ENCODE assay signal across 8 cellular contexts in genomic region chr1:160618763-160619274, GRCh38. TPM values are rescaled to one million over a fixed set of nuclear protein-coding genes. Genes with fewer than 3 reads are reported as not detected.
A peak's percentile ranks its signal among the peaks of the same experiment; 100 is the strongest.
DNase-seq lines count a peak whose midpoint lies in the region; ATAC-seq, FAIRE-seq and TF ChIP-seq lines count a peak whose summit lies in the region.

No MANE protein-coding gene starts in this region.

- H3K4me3 ChIP-seq in RWPE2 (ENCODE audit: severe bottlenecking) (no peak overlapping the region), epithelial cell of proximal tubule (ENCODE audit: low read depth, low read length) (no peak overlapping the region)

- H3K27ac ChIP-seq in RWPE2 (ENCODE audit: poor library complexity, severe bottlenecking): no peak overlapping the region

- peaks cover 7% of the 10 kb centered on the region for H3K27me3 ChIP-seq in RWPE2 (ENCODE audit: insufficient read depth, poor library complexity, severe bottlenecking)

- no peaks in the 10 kb centered on the region for H3K4me1 ChIP-seq in RWPE2 (ENCODE audit: insufficient read depth, poor library complexity, severe bottlenecking)

- FAIRE-seq in GM12892 (lab: Jason Lieb, UNC): peak; percentile 88

- TF ChIP-seq POLR2A in GM12892 (IDR thresholded peaks at IDR 0.05; ENCODE audit: low read depth, low read length): peak; percentile 67

- peak; percentile 45 for DNase-seq in A172 (ENCODE audit: low spot score)
- DNase-seq in GM12892 (ENCODE audit: insufficient read length): no peak
- no peak for DNase-seq in RWPE2 (ENCODE audit: low spot score)
- DNase-seq in epithelial cell of proximal tubule (ENCODE audit: low read depth): no peak
- no peak for DNase-seq in SHP77 (lab: John Stamatoyannopoulos, UW)
- DNase-seq in germinal center (ENCODE audit: low spot score): no peak
- no peak for DNase-seq in cerebellum (ENCODE audit: low spot score)

- no peaks in the 10 kb centered on the region for H3K9me3 ChIP-seq in RWPE2 (ENCODE audit: severe bottlenecking)

- no peaks in the 10 kb centered on the region for H3K36me3 ChIP-seq in RWPE2 (ENCODE audit: low read depth)

- no peak for ATAC-seq in RWPE2 (ENCODE audit: low read depth)
- ATAC-seq in GM19351 (IDR thresholded peaks at IDR 0.05; ENCODE audit: unreplicated experiment): no peak

- peak; percentile 27 for TF ChIP-seq CTCF in RWPE2 (IDR thresholded peaks at IDR 0.05; ENCODE audit: poor library complexity, severe bottlenecking)
- peak; percentile 44 for TF ChIP-seq CTCF in epithelial cell of proximal tubule (conservative IDR thresholded peaks at IDR 0.05; ENCODE audit: low read depth, low read length)

RNA-seq across cellular contexts. Expression of gene SLAMF1, which starts 28.0 kb away (rescaled TPM):
- total RNA-seq in A172 (2014; rRNA removed; shearing (Covaris generic)): 0.07 and 1.1 TPM in 2 replicates
- polyA plus RNA-seq in GM12892 (2012; ENCODE audit: missing spikeins): 244 TPM
- total RNA-seq in epithelial cell of proximal tubule (not detected in 2 replicates), cerebellum (not detected)

RNA-seq across cellular contexts. Expression of gene CD84, which starts 39.5 kb away (rescaled TPM):
- total RNA-seq in A172 (2014; rRNA removed; shearing (Covaris generic)): not detected in 2 replicates
- polyA plus RNA-seq in GM12892 (2012; ENCODE audit: missing spikeins): 18.7 TPM
- total RNA-seq in epithelial cell of proximal tubule (not detected in 2 replicates), cerebellum (2.1 TPM)
